Comparison of ENCODE assay signal across 1 cellular context in the genomic region with DNA sequence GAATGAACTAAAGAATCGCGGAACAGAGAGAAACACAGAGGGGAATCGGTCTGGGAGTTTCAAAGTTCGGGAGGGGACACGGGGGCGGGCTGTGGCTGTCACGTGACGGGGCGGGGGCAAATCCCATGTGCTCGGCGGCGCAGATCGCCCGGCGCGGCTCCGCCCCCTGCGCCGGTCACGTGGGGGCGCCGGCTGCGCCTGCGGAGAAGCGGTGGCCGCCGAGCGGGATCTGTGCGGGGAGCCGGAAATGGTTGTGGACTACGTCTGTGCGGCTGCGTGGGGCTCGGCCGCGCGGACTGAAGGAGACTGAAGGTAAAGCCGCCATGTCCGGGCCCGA.
TF ChIP-seq lines count a peak whose summit lies in the region.

A gene with protein sequence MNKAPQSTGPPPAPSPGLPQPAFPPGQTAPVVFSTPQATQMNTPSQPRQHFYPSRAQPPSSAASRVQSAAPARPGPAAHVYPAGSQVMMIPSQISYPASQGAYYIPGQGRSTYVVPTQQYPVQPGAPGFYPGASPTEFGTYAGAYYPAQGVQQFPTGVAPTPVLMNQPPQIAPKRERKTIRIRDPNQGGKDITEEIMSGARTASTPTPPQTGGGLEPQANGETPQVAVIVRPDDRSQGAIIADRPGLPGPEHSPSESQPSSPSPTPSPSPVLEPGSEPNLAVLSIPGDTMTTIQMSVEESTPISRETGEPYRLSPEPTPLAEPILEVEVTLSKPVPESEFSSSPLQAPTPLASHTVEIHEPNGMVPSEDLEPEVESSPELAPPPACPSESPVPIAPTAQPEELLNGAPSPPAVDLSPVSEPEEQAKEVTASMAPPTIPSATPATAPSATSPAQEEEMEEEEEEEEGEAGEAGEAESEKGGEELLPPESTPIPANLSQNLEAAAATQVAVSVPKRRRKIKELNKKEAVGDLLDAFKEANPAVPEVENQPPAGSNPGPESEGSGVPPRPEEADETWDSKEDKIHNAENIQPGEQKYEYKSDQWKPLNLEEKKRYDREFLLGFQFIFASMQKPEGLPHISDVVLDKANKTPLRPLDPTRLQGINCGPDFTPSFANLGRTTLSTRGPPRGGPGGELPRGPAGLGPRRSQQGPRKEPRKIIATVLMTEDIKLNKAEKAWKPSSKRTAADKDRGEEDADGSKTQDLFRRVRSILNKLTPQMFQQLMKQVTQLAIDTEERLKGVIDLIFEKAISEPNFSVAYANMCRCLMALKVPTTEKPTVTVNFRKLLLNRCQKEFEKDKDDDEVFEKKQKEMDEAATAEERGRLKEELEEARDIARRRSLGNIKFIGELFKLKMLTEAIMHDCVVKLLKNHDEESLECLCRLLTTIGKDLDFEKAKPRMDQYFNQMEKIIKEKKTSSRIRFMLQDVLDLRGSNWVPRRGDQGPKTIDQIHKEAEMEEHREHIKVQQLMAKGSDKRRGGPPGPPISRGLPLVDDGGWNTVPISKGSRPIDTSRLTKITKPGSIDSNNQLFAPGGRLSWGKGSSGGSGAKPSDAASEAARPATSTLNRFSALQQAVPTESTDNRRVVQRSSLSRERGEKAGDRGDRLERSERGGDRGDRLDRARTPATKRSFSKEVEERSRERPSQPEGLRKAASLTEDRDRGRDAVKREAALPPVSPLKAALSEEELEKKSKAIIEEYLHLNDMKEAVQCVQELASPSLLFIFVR (N-terminal part only) (plus strand): TSS at position 244 of the 337 bp plus-strand sequence. CDS start 1,191 bp downstream, outside the sequence.

TF ChIP-seq in SK-N-SH, 30 proteins besides CTCF, POLR2A, EP300 and RAD21 (continued from another document):
- TF ChIP-seq, protein P1, sequence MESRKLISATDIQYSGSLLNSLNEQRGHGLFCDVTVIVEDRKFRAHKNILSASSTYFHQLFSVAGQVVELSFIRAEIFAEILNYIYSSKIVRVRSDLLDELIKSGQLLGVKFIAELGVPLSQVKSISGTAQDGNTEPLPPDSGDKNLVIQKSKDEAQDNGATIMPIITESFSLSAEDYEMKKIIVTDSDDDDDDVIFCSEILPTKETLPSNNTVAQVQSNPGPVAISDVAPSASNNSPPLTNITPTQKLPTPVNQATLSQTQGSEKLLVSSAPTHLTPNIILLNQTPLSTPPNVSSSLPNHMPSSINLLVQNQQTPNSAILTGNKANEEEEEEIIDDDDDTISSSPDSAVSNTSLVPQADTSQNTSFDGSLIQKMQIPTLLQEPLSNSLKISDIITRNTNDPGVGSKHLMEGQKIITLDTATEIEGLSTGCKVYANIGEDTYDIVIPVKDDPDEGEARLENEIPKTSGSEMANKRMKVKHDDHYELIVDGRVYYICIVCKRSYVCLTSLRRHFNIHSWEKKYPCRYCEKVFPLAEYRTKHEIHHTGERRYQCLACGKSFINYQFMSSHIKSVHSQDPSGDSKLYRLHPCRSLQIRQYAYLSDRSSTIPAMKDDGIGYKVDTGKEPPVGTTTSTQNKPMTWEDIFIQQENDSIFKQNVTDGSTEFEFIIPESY (IDR thresholded peaks at IDR 0.05; ENCODE audit: borderline replicate concordance, low read depth) = no peak
- TF ChIP-seq FOSL2 (IDR thresholded peaks at IDR 0.05; ENCODE audit: borderline replicate concordance, low read depth) (no peak), CHD2 (IDR thresholded peaks at IDR 0.05; ENCODE audit: low read length, partially characterized antibody) (no peak), NFIC (IDR thresholded peaks at IDR 0.05; ENCODE audit: borderline replicate concordance) (no peak), MXI1 (IDR thresholded peaks at IDR 0.05; ENCODE audit: low read depth, low read length) (peak; percentile 74), POLR2AphosphoS5 (IDR thresholded peaks at IDR 0.05; ENCODE audit: low read depth, low read length) (peak; percentile 72), ELF1 (IDR thresholded peaks at IDR 0.05) (peak; percentile 52; the same call in 1 of the 2 replicates), RFX5 (IDR thresholded peaks at IDR 0.05; ENCODE audit: low read length) (no peak), TAF1 (IDR thresholded peaks at IDR 0.05; ENCODE audit: borderline replicate concordance, low read depth, low read length) (peak; percentile 91)
- TF ChIP-seq, protein P2, sequence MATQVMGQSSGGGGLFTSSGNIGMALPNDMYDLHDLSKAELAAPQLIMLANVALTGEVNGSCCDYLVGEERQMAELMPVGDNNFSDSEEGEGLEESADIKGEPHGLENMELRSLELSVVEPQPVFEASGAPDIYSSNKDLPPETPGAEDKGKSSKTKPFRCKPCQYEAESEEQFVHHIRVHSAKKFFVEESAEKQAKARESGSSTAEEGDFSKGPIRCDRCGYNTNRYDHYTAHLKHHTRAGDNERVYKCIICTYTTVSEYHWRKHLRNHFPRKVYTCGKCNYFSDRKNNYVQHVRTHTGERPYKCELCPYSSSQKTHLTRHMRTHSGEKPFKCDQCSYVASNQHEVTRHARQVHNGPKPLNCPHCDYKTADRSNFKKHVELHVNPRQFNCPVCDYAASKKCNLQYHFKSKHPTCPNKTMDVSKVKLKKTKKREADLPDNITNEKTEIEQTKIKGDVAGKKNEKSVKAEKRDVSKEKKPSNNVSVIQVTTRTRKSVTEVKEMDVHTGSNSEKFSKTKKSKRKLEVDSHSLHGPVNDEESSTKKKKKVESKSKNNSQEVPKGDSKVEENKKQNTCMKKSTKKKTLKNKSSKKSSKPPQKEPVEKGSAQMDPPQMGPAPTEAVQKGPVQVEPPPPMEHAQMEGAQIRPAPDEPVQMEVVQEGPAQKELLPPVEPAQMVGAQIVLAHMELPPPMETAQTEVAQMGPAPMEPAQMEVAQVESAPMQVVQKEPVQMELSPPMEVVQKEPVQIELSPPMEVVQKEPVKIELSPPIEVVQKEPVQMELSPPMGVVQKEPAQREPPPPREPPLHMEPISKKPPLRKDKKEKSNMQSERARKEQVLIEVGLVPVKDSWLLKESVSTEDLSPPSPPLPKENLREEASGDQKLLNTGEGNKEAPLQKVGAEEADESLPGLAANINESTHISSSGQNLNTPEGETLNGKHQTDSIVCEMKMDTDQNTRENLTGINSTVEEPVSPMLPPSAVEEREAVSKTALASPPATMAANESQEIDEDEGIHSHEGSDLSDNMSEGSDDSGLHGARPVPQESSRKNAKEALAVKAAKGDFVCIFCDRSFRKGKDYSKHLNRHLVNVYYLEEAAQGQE (IDR thresholded peaks at IDR 0.05; ENCODE audit: low read depth, low read length) = no peak
- TF ChIP-seq, protein P3, sequence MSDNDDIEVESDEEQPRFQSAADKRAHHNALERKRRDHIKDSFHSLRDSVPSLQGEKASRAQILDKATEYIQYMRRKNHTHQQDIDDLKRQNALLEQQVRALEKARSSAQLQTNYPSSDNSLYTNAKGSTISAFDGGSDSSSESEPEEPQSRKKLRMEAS (IDR thresholded peaks at IDR 0.05; ENCODE audit: low read depth) = peak; percentile 80
TF ChIP-seq in SK-N-SH: peak in this region for 10.
